In the genomic region with DNA sequence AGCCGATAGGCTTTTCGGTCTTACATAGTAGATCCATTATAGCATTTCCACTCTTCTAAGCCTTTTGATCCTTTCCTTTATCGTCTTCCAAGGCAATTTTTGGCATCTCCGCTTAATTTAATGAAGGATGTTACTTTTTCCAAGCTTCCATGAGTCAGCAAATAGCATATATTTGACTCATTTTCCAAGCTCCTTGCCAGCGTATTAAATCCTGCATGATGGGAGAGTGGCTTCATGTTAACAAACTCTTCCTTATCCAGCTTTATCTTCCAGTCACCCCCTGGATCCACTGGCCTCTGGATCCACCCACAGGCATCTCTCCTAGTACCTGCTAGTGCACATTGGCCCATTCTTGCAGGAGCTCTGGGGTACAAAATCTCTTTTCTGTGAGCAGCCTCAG, we compare ENCODE assay signal across 1 cellular context.
TF ChIP-seq lines count a peak whose summit lies in the region.

No MANE protein-coding gene starts in this region.

TF ChIP-seq in K562, 482 proteins besides CTCF, POLR2A, EP300 and RAD21:
- no peak for TF ChIP-seq GTF2E2 (tag; IDR thresholded peaks at IDR 0.05)
- TF ChIP-seq NFE2L1 (tag; IDR thresholded peaks at IDR 0.05; ENCODE audit: borderline replicate concordance, low read depth), result 0 out of 2 replicates have a peak, but pooled peaks have one; percentile 10
- peak; percentile 58; the same call in 1 of the 2 replicates for TF ChIP-seq MAFK (IDR thresholded peaks at IDR 0.05; ENCODE audit: low read length)
- TF ChIP-seq MTA3 (IDR thresholded peaks at IDR 0.05; ENCODE audit: borderline replicate concordance), result no peak
- no peak for TF ChIP-seq SRF (CRISPR knock-in tag; IDR thresholded peaks at IDR 0.05)
- TF ChIP-seq, protein P1, sequence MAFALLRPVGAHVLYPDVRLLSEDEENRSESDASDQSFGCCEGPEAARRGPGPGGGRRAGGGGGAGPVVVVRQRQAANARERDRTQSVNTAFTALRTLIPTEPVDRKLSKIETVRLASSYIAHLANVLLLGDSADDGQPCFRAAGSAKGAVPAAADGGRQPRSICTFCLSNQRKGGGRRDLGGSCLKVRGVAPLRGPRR (CRISPR knock-in tag; IDR thresholded peaks at IDR 0.05), result no peak
- no peak for TF ChIP-seq HCFC1 (IDR thresholded peaks at IDR 0.05; ENCODE audit: low read depth, low read length)
- TF ChIP-seq, protein P2, sequence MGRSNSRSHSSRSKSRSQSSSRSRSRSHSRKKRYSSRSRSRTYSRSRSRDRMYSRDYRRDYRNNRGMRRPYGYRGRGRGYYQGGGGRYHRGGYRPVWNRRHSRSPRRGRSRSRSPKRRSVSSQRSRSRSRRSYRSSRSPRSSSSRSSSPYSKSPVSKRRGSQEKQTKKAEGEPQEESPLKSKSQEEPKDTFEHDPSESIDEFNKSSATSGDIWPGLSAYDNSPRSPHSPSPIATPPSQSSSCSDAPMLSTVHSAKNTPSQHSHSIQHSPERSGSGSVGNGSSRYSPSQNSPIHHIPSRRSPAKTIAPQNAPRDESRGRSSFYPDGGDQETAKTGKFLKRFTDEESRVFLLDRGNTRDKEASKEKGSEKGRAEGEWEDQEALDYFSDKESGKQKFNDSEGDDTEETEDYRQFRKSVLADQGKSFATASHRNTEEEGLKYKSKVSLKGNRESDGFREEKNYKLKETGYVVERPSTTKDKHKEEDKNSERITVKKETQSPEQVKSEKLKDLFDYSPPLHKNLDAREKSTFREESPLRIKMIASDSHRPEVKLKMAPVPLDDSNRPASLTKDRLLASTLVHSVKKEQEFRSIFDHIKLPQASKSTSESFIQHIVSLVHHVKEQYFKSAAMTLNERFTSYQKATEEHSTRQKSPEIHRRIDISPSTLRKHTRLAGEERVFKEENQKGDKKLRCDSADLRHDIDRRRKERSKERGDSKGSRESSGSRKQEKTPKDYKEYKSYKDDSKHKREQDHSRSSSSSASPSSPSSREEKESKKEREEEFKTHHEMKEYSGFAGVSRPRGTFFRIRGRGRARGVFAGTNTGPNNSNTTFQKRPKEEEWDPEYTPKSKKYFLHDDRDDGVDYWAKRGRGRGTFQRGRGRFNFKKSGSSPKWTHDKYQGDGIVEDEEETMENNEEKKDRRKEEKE (IDR thresholded peaks at IDR 0.05; ENCODE audit: borderline replicate concordance in 1 of 2, control insufficient read depth in 1 of 2, low read depth in 2 of 2, low read length in 1 of 2), result no peak
- no peak for TF ChIP-seq BRF2 (IDR thresholded peaks at IDR 0.05; ENCODE audit: borderline replicate concordance, insufficient read depth, insufficient read length)
- TF ChIP-seq RHOXF2B (CRISPR knock-in tag; conservative IDR thresholded peaks at IDR 0.05), result no peak
- TF ChIP-seq JUNB (CRISPR knock-in tag; conservative IDR thresholded peaks at IDR 0.05), result no peak
- TF ChIP-seq TCF3 (CRISPR knock-in tag; IDR thresholded peaks at IDR 0.05), result no peak
- TF ChIP-seq, protein P3, sequence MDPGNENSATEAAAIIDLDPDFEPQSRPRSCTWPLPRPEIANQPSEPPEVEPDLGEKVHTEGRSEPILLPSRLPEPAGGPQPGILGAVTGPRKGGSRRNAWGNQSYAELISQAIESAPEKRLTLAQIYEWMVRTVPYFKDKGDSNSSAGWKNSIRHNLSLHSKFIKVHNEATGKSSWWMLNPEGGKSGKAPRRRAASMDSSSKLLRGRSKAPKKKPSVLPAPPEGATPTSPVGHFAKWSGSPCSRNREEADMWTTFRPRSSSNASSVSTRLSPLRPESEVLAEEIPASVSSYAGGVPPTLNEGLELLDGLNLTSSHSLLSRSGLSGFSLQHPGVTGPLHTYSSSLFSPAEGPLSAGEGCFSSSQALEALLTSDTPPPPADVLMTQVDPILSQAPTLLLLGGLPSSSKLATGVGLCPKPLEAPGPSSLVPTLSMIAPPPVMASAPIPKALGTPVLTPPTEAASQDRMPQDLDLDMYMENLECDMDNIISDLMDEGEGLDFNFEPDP (CRISPR knock-in tag; IDR thresholded peaks at IDR 0.05), result no peak
- TF ChIP-seq IRF2 (CRISPR knock-in tag; IDR thresholded peaks at IDR 0.05), result no peak
- TF ChIP-seq MAFF (IDR thresholded peaks at IDR 0.05; ENCODE audit: low read length), result peak; percentile 68
- TF ChIP-seq, protein P4, sequence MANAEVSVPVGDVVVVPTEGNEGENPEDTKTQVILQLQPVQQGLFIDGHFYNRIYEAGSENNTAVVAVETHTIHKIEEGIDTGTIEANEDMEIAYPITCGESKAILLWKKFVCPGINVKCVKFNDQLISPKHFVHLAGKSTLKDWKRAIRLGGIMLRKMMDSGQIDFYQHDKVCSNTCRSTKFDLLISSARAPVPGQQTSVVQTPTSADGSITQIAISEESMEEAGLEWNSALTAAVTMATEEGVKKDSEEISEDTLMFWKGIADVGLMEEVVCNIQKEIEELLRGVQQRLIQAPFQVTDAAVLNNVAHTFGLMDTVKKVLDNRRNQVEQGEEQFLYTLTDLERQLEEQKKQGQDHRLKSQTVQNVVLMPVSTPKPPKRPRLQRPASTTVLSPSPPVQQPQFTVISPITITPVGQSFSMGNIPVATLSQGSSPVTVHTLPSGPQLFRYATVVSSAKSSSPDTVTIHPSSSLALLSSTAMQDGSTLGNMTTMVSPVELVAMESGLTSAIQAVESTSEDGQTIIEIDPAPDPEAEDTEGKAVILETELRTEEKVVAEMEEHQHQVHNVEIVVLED (CRISPR knock-in tag; IDR thresholded peaks at IDR 0.05), result no peak
- TF ChIP-seq BCL6 (CRISPR knock-in tag; IDR thresholded peaks at IDR 0.05), result no peak
- no peak for TF ChIP-seq ATF6 (CRISPR knock-in tag; IDR thresholded peaks at IDR 0.05)
- TF ChIP-seq ZNF644 (tag; IDR thresholded peaks at IDR 0.05; ENCODE audit: low read depth), result no peak
- no peak for TF ChIP-seq ZC3H11A (IDR thresholded peaks at IDR 0.05; ENCODE audit: low read depth, low read length)
- peak; percentile 42 for TF ChIP-seq NFE2 (IDR thresholded peaks at IDR 0.05; ENCODE audit: low read depth)
- no peak for TF ChIP-seq ZFP30 (CRISPR knock-in tag; IDR thresholded peaks at IDR 0.05; ENCODE audit: borderline replicate concordance)
- no peak for TF ChIP-seq TCF7 (IDR thresholded peaks at IDR 0.05; ENCODE audit: borderline replicate concordance)
- TF ChIP-seq POLR2AphosphoS5 (IDR thresholded peaks at IDR 0.05; ENCODE audit: control insufficient read depth, insufficient read depth, low read depth, low read length), result no peak
- TF ChIP-seq C11orf30 (IDR thresholded peaks at IDR 0.05; ENCODE audit: low read depth), result peak; percentile 66
- TF ChIP-seq, protein P5, sequence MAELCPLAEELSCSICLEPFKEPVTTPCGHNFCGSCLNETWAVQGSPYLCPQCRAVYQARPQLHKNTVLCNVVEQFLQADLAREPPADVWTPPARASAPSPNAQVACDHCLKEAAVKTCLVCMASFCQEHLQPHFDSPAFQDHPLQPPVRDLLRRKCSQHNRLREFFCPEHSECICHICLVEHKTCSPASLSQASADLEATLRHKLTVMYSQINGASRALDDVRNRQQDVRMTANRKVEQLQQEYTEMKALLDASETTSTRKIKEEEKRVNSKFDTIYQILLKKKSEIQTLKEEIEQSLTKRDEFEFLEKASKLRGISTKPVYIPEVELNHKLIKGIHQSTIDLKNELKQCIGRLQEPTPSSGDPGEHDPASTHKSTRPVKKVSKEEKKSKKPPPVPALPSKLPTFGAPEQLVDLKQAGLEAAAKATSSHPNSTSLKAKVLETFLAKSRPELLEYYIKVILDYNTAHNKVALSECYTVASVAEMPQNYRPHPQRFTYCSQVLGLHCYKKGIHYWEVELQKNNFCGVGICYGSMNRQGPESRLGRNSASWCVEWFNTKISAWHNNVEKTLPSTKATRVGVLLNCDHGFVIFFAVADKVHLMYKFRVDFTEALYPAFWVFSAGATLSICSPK (IDR thresholded peaks at IDR 0.05; ENCODE audit: borderline replicate concordance), result no peak
- TF ChIP-seq MXI1 (IDR thresholded peaks at IDR 0.05; ENCODE audit: low read depth, low read length), result no peak
- no peak for TF ChIP-seq NCOA2 (IDR thresholded peaks at IDR 0.05; ENCODE audit: partially characterized antibody in 2 of 2)
- TF ChIP-seq ZNF316 (IDR thresholded peaks at IDR 0.05), result peak; percentile 81
- no peak for TF ChIP-seq SRSF3 (IDR thresholded peaks at IDR 0.05; ENCODE audit: insufficient read depth, low read length)
- TF ChIP-seq, protein P6, sequence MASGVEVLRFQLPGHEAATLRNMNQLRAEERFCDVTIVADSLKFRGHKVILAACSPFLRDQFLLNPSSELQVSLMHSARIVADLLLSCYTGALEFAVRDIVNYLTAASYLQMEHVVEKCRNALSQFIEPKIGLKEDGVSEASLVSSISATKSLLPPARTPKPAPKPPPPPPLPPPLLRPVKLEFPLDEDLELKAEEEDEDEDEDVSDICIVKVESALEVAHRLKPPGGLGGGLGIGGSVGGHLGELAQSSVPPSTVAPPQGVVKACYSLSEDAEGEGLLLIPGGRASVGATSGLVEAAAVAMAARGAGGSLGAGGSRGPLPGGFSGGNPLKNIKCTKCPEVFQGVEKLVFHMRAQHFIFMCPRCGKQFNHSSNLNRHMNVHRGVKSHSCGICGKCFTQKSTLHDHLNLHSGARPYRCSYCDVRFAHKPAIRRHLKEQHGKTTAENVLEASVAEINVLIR (CRISPR knock-in tag; IDR thresholded peaks at IDR 0.05), result no peak
- no peak for TF ChIP-seq NUFIP1 (IDR thresholded peaks at IDR 0.05; ENCODE audit: partially characterized antibody)
- no peak for TF ChIP-seq CREB3 (tag; conservative IDR thresholded peaks at IDR 0.05; ENCODE audit: low read depth)
- peak; percentile 78 for TF ChIP-seq MAFG (tag; conservative IDR thresholded peaks at IDR 0.05)
- no peak for TF ChIP-seq ZNF699 (CRISPR knock-in tag; IDR thresholded peaks at IDR 0.05; ENCODE audit: insufficient replicate concordance)
- TF ChIP-seq, protein P7, sequence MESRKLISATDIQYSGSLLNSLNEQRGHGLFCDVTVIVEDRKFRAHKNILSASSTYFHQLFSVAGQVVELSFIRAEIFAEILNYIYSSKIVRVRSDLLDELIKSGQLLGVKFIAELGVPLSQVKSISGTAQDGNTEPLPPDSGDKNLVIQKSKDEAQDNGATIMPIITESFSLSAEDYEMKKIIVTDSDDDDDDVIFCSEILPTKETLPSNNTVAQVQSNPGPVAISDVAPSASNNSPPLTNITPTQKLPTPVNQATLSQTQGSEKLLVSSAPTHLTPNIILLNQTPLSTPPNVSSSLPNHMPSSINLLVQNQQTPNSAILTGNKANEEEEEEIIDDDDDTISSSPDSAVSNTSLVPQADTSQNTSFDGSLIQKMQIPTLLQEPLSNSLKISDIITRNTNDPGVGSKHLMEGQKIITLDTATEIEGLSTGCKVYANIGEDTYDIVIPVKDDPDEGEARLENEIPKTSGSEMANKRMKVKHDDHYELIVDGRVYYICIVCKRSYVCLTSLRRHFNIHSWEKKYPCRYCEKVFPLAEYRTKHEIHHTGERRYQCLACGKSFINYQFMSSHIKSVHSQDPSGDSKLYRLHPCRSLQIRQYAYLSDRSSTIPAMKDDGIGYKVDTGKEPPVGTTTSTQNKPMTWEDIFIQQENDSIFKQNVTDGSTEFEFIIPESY (CRISPR knock-in tag; IDR thresholded peaks at IDR 0.05), result no peak
